Comparison of ENCODE assay signal across 10 cellular contexts in the genomic region with DNA sequence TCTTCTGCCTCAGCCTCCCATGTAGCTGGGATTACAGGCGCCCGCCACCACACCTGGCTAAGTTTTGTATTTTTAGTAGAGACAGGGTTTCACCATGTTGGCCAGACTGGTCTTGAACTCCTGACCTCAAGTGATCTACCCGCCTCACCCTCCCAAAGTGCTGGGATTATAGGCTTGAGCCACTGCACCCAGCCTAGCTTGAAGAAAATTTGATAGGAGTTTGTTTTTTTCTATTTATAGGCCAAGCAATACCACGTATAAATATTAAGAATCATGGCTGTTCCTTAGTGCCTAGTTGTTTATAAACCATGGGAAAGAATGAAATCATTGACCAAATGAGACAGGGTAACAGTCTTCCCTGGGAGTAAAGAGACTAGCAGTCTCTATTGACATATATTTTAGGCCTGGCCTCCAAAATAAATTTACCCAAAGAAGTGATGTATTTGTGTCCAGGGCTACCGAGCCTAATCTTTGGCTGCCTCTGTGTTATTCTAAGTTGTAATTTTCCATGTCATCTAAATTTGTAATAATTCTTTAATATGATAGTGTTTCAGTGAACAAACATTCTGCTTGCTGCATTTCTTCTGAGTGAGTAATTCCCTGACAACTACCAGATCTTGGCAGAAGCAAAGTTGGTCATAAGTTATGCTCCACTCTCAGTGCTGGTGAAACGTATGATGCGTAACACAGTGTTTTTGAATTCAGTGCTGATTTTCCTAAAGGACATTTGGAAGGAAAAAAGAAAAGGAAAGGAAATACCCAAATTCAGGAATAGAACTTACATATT. TPM values are rescaled to one million over a fixed set of nuclear protein-coding genes. Genes with fewer than 3 reads are reported as not detected.
A peak's percentile ranks its signal among the peaks of the same experiment; 100 is the strongest.
DNase-seq lines count a peak whose midpoint lies in the region; ATAC-seq and TF ChIP-seq lines count a peak whose summit lies in the region.
"Had no signal": no experiment of that assay in that cellular context is flagged by ENCODE, and none has a peak within 500 bp of the region (broad histone marks: within the 10 kb centered on the region; RNA-seq: fewer than 3 reads in every experiment).

No MANE protein-coding gene starts in this region.

- H3K27me3 Mint-ChIP-seq in stimulated activated memory B cell treated with anti-CD40 and anti-IgM and Interleukin-4, amounts not matched to agents 10 μg/mL and 1 μg/mL and 100 μg/mL, for 72 hours, result no peaks in the 10 kb centered on the region

- H3K36me3 ChIP-seq in left ventricle myocardium inferior, result peaks cover 23% of the 10 kb centered on the region
- peaks cover 39% of the 10 kb centered on the region for H3K36me3 ChIP-seq in SJCRH30
- H3K36me3 ChIP-seq: cardiac muscle cell had no signal

- peaks cover 7% of the 10 kb centered on the region for H3K36me3 Mint-ChIP-seq in stimulated activated memory B cell treated with anti-CD40 and anti-IgM and Interleukin-4, amounts not matched to agents 10 μg/mL and 1 μg/mL and 100 μg/mL, for 72 hours

- H3K4me1 ChIP-seq in left ventricle myocardium inferior (peaks cover 55% of the 10 kb centered on the region), SJCRH30 (no peaks in the 10 kb centered on the region)

- TF ChIP-seq CTCF in left ventricle myocardium inferior (IDR thresholded peaks at IDR 0.05; ENCODE audit: borderline replicate concordance), result no peak

- peak; percentile 97 for DNase-seq in GM04503 (ENCODE audit: low read depth)
- peak; percentile 92 for DNase-seq in astrocyte of the hippocampus (ENCODE audit: low read depth, low spot score)
- DNase-seq in left ventricle myocardium inferior, result no peak
- peak; percentile 91 for DNase-seq in skeletal muscle cell (ENCODE audit: low read depth)
- DNase-seq in SJCRH30, result no peak
- DNase-seq in activated CD4-positive, alpha-beta T cell treated with anti-CD3 and anti-CD28 coated beads for 4 hours, result no peak
- DNase-seq: NCI-H1105 had no signal

- no peak overlapping the region for H3K27ac Mint-ChIP-seq in stimulated activated memory B cell treated with anti-CD40 and anti-IgM and Interleukin-4, amounts not matched to agents 10 μg/mL and 1 μg/mL and 100 μg/mL, for 72 hours

- intact Hi-C loops in left ventricle myocardium inferior (cut with micrococcal nuclease), result no loop called here

- H3K9me3 ChIP-seq in left ventricle myocardium inferior (replicated peaks) (no peaks in the 10 kb centered on the region), SJCRH30 (replicated peaks) (no peaks in the 10 kb centered on the region)

- H3K4me3 ChIP-seq in left ventricle myocardium inferior (peak overlapping the region; percentile 3), skeletal muscle cell (ENCODE audit: low read depth, low read length) (no peak overlapping the region), SJCRH30 (no peak overlapping the region)
- H3K4me3 ChIP-seq: cardiac muscle cell had no signal

- no peak overlapping the region for H3K4me3 Mint-ChIP-seq in stimulated activated memory B cell treated with anti-CD40 and anti-IgM and Interleukin-4, amounts not matched to agents 10 μg/mL and 1 μg/mL and 100 μg/mL, for 72 hours

- H3K4me1 Mint-ChIP-seq in stimulated activated memory B cell treated with anti-CD40 and anti-IgM and Interleukin-4, amounts not matched to agents 10 μg/mL and 1 μg/mL and 100 μg/mL, for 72 hours, result peaks cover 13% of the 10 kb centered on the region

- ATAC-seq in stimulated activated memory B cell treated with anti-CD40 and anti-IgM and Interleukin-4, amounts not matched to agents 10 μg/mL and 1 μg/mL and 100 μg/mL, for 72 hours, result no peak
- no peak for ATAC-seq in GM21825 (IDR thresholded peaks at IDR 0.05; ENCODE audit: unreplicated experiment)

- H3K27ac ChIP-seq in left ventricle myocardium inferior (replicated peaks) (peak overlapping the region; percentile 86), SJCRH30 (no peak overlapping the region)
- H3K27ac ChIP-seq: cardiac muscle cell had no signal

- H3K27me3 ChIP-seq in left ventricle myocardium inferior (ENCODE audit: low read depth) (no peaks in the 10 kb centered on the region), SJCRH30 (no peaks in the 10 kb centered on the region)
- H3K27me3 ChIP-seq: cardiac muscle cell had no signal

- no peaks in the 10 kb centered on the region for H3K9me3 Mint-ChIP-seq in stimulated activated memory B cell treated with anti-CD40 and anti-IgM and Interleukin-4, amounts not matched to agents 10 μg/mL and 1 μg/mL and 100 μg/mL, for 72 hours

RNA-seq across cellular contexts. Expression of a gene that starts 10.3 kb away (rescaled TPM):
- 11.7 TPM for total RNA-seq in left ventricle myocardium inferior
- total RNA-seq in SJCRH30 (2014; rRNA removed; shearing (Covaris generic)), result 32.1 and 34.2 TPM in 2 replicates

RNA-seq across cellular contexts. Expression of a gene that starts 42.2 kb away (rescaled TPM):
- 3.7 TPM for total RNA-seq in left ventricle myocardium inferior
- 0.38 and 0.87 TPM in 2 replicates for total RNA-seq in SJCRH30 (2014; rRNA removed; shearing (Covaris generic))

Comparison
In these comparisons a context has a peak if more than half of its experiments do, and no peak if none do; other contexts are left out.
1. DNase-seq: peak in GM04503 (single experiment), astrocyte of the hippocampus (single experiment) and skeletal muscle cell (single experiment); none in left ventricle myocardium inferior (single experiment), SJCRH30 (0 of 2) and activated CD4-positive, alpha-beta T cell treated with anti-CD3 and anti-CD28 coated beads for 4 hours (0 of 2).